1 cellular context compared by ENCODE assay signal in genomic region chr10:72260215-72260587, GRCh38.
TF ChIP-seq lines count a peak whose summit lies in the region.

No MANE protein-coding gene starts in this region.

TF ChIP-seq in K562, 482 proteins besides CTCF, POLR2A, EP300 and RAD21 (continued from another document and continues in another):
- TF ChIP-seq ZNF407 (IDR thresholded peaks at IDR 0.05; ENCODE audit: low read depth) (no peak), NFATC3 (IDR thresholded peaks at IDR 0.05) (no peak), FOXK1 (CRISPR knock-in tag; IDR thresholded peaks at IDR 0.05; ENCODE audit: borderline replicate concordance) (no peak), ZNF133 (CRISPR knock-in tag; IDR thresholded peaks at IDR 0.05) (no peak; the same call in 1 of the 2 replicates), NFIC (IDR thresholded peaks at IDR 0.05) (no peak), TCFL5 (CRISPR knock-in tag; conservative IDR thresholded peaks at IDR 0.05) (no peak), ARNT (IDR thresholded peaks at IDR 0.05) (no peak), ZBTB1 (CRISPR knock-in tag; IDR thresholded peaks at IDR 0.05; ENCODE audit: borderline replicate concordance, low read depth) (no peak), ZBTB11 (CRISPR knock-in tag; IDR thresholded peaks at IDR 0.05) (no peak), ZBTB34 (CRISPR knock-in tag; IDR thresholded peaks at IDR 0.05) (no peak), HDAC3 (IDR thresholded peaks at IDR 0.05; ENCODE audit: borderline replicate concordance, partially characterized antibody) (no peak), THAP7 (CRISPR knock-in tag; IDR thresholded peaks at IDR 0.05) (no peak), TFAM (CRISPR knock-in tag; conservative IDR thresholded peaks at IDR 0.05) (no peak), SRSF1 (IDR thresholded peaks at IDR 0.05; ENCODE audit: low read depth, low read length) (no peak), ZBTB12 (CRISPR knock-in tag; IDR thresholded peaks at IDR 0.05) (no peak), OTX1 (CRISPR knock-in tag; IDR thresholded peaks at IDR 0.05) (no peak), RBM39 (optimal IDR thresholded peaks at IDR 0.05; ENCODE audit: low read depth, low read length) (no peak), ZNF143 (CRISPR knock-in tag; IDR thresholded peaks at IDR 0.05) (no peak), CREBBP (IDR thresholded peaks at IDR 0.05; ENCODE audit: low read depth, low read length) (no peak), KHSRP (IDR thresholded peaks at IDR 0.05) (no peak), ZKSCAN8 (CRISPR knock-in tag; IDR thresholded peaks at IDR 0.05) (no peak), ZNF184 (CRISPR knock-in tag; IDR thresholded peaks at IDR 0.05) (no peak), ZFX (CRISPR knock-in tag; IDR thresholded peaks at IDR 0.05) (no peak), FOXJ2 (tag; IDR thresholded peaks at IDR 0.05) (no peak), KDM1A (IDR thresholded peaks at IDR 0.05) (no peak; a peak in 1 of 4 replicates), ZNF785 (CRISPR knock-in tag; IDR thresholded peaks at IDR 0.05) (no peak), THRB (CRISPR knock-in tag; conservative IDR thresholded peaks at IDR 0.05) (no peak), ZNF583 (CRISPR knock-in tag; IDR thresholded peaks at IDR 0.05) (no peak), CHD2 (IDR thresholded peaks at IDR 0.05; ENCODE audit: low read depth, low read length) (no peak), TCF7L2 (IDR thresholded peaks at IDR 0.05; ENCODE audit: low read depth, low read length) (no peak), GTF2E2 (tag; IDR thresholded peaks at IDR 0.05) (no peak), MNT (conservative IDR thresholded peaks at IDR 0.05) (no peak), SRSF9 (IDR thresholded peaks at IDR 0.05; ENCODE audit: borderline replicate concordance, low read depth, low read length) (no peak), SMAD4 (CRISPR knock-in tag; conservative IDR thresholded peaks at IDR 0.05) (no peak; the same call in 1 of the 2 replicates), ZNF274 (IDR thresholded peaks at IDR 0.05; ENCODE audit: borderline replicate concordance, low read depth, low read length) (no peak), ARID3A (IDR thresholded peaks at IDR 0.05; ENCODE audit: borderline replicate concordance, low read depth, low read length) (no peak), SMAD1 (IDR thresholded peaks at IDR 0.05; ENCODE audit: low read depth, low read length, partially characterized antibody) (no peak), CHD1 (IDR thresholded peaks at IDR 0.05; ENCODE audit: low read length) (no peak), ZNF146 (CRISPR knock-in tag; IDR thresholded peaks at IDR 0.05; ENCODE audit: unreplicated experiment) (no peak), ZNF23 (CRISPR knock-in tag; IDR thresholded peaks at IDR 0.05) (0 out of 2 replicates have a peak, but pooled peaks have one; percentile 20)
